Comparison of ENCODE assay signal across 12 cellular contexts in the genomic region with DNA sequence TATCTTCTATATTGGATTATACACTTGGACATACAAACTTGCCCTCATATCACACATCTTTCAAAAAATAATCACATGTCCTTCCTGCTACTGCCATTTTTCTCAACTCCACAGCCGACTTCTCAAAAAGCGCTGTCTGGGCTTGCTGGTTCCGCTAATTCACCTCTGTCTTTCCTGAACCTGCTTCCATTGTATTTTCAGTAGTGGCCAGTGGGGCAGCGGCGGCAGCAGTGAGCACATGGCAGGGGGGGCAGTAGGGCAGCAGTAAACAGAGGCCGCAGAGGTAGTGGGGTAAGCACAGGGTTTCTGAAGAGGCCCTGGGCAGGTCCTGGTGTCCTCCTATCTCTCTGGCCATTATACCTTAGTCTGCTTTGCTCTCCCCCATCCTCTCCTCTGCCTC.
DNase-seq lines count a peak whose midpoint lies in the region; ATAC-seq, FAIRE-seq and TF ChIP-seq lines count a peak whose summit lies in the region.
"Had no signal": no experiment of that assay in that cellular context is flagged by ENCODE, and none has a peak within 500 bp of the region (broad histone marks: within the 10 kb centered on the region; RNA-seq: fewer than 3 reads in every experiment).

No MANE protein-coding gene starts in this region.

- H3K27ac Mint-ChIP-seq in Calu3 (ENCODE audit: unreplicated experiment) = no peak overlapping the region
- H3K27ac Mint-ChIP-seq: activated CD8-positive, alpha-beta T cell treated with anti-CD3 and anti-CD28 coated beads, Interleukin-2, amount 10 ng/mL, durations not matched to agents 7 days and 5 days; activated naive CD8-positive, alpha-beta T cell had no signal

- no TSS peak for BruUV-seq in Calu3 (replicated peaks; lab: Mats Ljungman, UMichigan)

- H3K36me3 Mint-ChIP-seq in Calu3 (ENCODE audit: insufficient read depth, unreplicated experiment) = no peaks in the 10 kb centered on the region
- H3K36me3 Mint-ChIP-seq: activated naive CD8-positive, alpha-beta T cell had no signal

- TF ChIP-seq CTCF in Calu3 (IDR thresholded peaks at IDR 0.05; ENCODE audit: unreplicated experiment) (peak; percentile 53), astrocyte of the cerebellum (IDR thresholded peaks at IDR 0.05; ENCODE audit: low read depth, low read length, missing control alignments) (peak; percentile 36), lower lobe of right lung (IDR thresholded peaks at IDR 0.05) (peak; percentile 17), Peyer's patch (IDR thresholded peaks at IDR 0.05) (no peak), pancreas (IDR thresholded peaks at IDR 0.05) (no peak)

- H3K27ac ChIP-seq in lower lobe of right lung (no peak overlapping the region), Peyer's patch (no peak overlapping the region), pancreas (no peak overlapping the region)

- no peak for TF ChIP-seq POLR2A in Peyer's patch (IDR thresholded peaks at IDR 0.05)

- no peak for FAIRE-seq in pancreas (lab: Jason Lieb, UNC)

- no peaks in the 10 kb centered on the region for H3K4me1 Mint-ChIP-seq in Calu3 (ENCODE audit: low read depth, unreplicated experiment)

- ATAC-seq in lower lobe of right lung = no peak
- no peak for ATAC-seq in pancreas
- ATAC-seq: activated CD8-positive, alpha-beta T cell treated with anti-CD3 and anti-CD28 coated beads, Interleukin-2, amount 10 ng/mL, durations not matched to agents 7 days and 5 days had no signal

- H3K4me1 ChIP-seq in lower lobe of right lung = peaks cover 7% of the 10 kb centered on the region
- H3K4me1 ChIP-seq in Peyer's patch = no peaks in the 10 kb centered on the region
- H3K4me1 ChIP-seq in pancreas = no peaks in the 10 kb centered on the region

- intact Hi-C loops in Calu3 (cut with micrococcal nuclease; ENCODE audit: unreplicated experiment) (no loop called here), lower lobe of right lung (cut with DNase I) (no loop called here), pancreas (cut with DNase I) (no loop called here)

- H3K27me3 Mint-ChIP-seq in Calu3 (ENCODE audit: unreplicated experiment) = peaks cover 97% of the 10 kb centered on the region
- H3K27me3 Mint-ChIP-seq: activated naive CD8-positive, alpha-beta T cell had no signal

- in situ Hi-C loops in astrocyte of the cerebellum (cut with HindIII; ENCODE audit: low sequenced_read_pairs) = no loop called here

- CTCF ChIA-PET in Calu3 (lab: Charles Lee) = no interaction called here

- H3K27me3 ChIP-seq in lower lobe of right lung (ENCODE audit: low read depth) = no peaks in the 10 kb centered on the region
- H3K27me3 ChIP-seq in Peyer's patch = no peaks in the 10 kb centered on the region
- H3K27me3 ChIP-seq in pancreas = no peaks in the 10 kb centered on the region

- H3K4me3 Mint-ChIP-seq in Calu3 (ENCODE audit: low read depth, unreplicated experiment) = no peak overlapping the region
- H3K4me3 Mint-ChIP-seq: activated CD8-positive, alpha-beta T cell treated with anti-CD3 and anti-CD28 coated beads, Interleukin-2, amount 10 ng/mL, durations not matched to agents 7 days and 5 days; activated naive CD8-positive, alpha-beta T cell had no signal

- H3K4me3 ChIP-seq in astrocyte of the cerebellum (ENCODE audit: low read depth, low read length) = no peak overlapping the region
- H3K4me3 ChIP-seq in lower lobe of right lung = no peak overlapping the region
- no peak overlapping the region for H3K4me3 ChIP-seq in Peyer's patch
- no peak overlapping the region for H3K4me3 ChIP-seq in pancreas

- peak; percentile 19 for DNase-seq in Calu3
- DNase-seq in HuH-7.5 (ENCODE audit: low spot score) = peak; percentile 16
- no peak for DNase-seq in astrocyte of the cerebellum (ENCODE audit: low read depth)
- no peak for DNase-seq in lower lobe of right lung
- DNase-seq in dermis blood vessel endothelial cell = no peak
- DNase-seq in ureter (ENCODE audit: low spot score) = no peak
- no peak for DNase-seq in Peyer's patch
- DNase-seq in pancreas = no peak
- DNase-seq: activated CD8-positive, alpha-beta T cell treated with anti-CD3 and anti-CD28 coated beads, Interleukin-2, amount 10 ng/mL, durations not matched to agents 7 days and 5 days; DMS79 treated with DMSO at 0.1 percent for 48 hours; NCI-H446 had no signal

- H3K9me3 ChIP-seq in lower lobe of right lung = no peaks in the 10 kb centered on the region
- H3K9me3 ChIP-seq in Peyer's patch = no peaks in the 10 kb centered on the region
- H3K9me3 ChIP-seq in pancreas = no peaks in the 10 kb centered on the region

- peaks cover 2% of the 10 kb centered on the region for H3K9me3 Mint-ChIP-seq in Calu3 (ENCODE audit: low read depth, unreplicated experiment)

- H3K36me3 ChIP-seq in lower lobe of right lung (no peaks in the 10 kb centered on the region), Peyer's patch (no peaks in the 10 kb centered on the region), pancreas (no peaks in the 10 kb centered on the region)

- WGBS in pancreas, 2 donors = 44 to 55% methylated on average over 6 of the region's 6 CpGs

Comparison
In these comparisons a context has a peak if more than half of its experiments do, and no peak if none do; other contexts are left out.
1. DNase-seq: peak in Calu3 (single experiment) and HuH-7.5 (single experiment); none in astrocyte of the cerebellum (single experiment), lower lobe of right lung (single experiment), dermis blood vessel endothelial cell (single experiment), ureter (single experiment), Peyer's patch (0 of 3) and pancreas (0 of 6).
2. CTCF ChIP-seq: peak in Calu3 (single experiment), astrocyte of the cerebellum (single experiment) and lower lobe of right lung (single experiment); none in Peyer's patch (0 of 6) and pancreas (0 of 4).